ENCODE assay signal across 13 cellular contexts in the genomic region with DNA sequence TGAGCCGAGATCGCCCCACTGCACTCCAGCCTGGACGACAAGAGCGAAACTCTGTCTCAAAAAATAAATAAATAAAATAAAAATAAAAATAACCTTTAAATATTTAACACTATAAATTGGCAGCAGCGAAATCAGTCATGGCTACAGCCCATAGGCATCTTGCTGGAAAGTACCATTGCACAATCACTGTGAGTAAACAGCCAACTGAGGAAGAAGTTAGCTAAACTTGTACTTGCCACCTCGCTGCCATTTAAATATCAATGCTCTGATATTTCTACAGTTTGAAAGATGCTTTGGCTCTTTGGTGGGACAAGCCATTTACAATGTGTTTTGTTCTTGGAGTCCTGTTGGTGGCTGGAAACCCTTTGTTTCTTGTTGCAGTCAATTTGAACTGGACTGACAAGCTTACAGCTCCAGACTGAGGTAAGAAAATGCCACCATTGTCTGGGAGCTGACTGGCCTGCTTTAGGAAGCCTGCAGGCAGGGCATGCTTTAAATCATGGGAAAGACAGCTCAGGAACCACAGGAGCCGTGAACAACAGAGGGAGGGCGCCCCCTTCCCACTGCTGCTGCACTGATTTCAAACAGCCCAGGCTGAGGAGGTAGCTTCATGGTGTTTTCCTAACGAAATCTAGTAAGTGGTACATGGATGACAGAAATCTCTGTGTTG.
A peak's percentile ranks its signal among the peaks of the same experiment; 100 is the strongest.
DNase-seq lines count a peak whose midpoint lies in the region; ATAC-seq and TF ChIP-seq lines count a peak whose summit lies in the region.
"Had no signal": no experiment of that assay in that cellular context is flagged by ENCODE, and none has a peak within 500 bp of the region (broad histone marks: within the 10 kb centered on the region; RNA-seq: fewer than 3 reads in every experiment).

No MANE protein-coding gene starts in this region.

- ATAC-seq in GM21737 (IDR thresholded peaks at IDR 0.05; ENCODE audit: unreplicated experiment) = no peak
- no peak for ATAC-seq in HG03025 (IDR thresholded peaks at IDR 0.05; ENCODE audit: low FRiP score, unreplicated experiment)
- ATAC-seq: left lobe of liver; stimulated activated effector memory CD8-positive, alpha-beta T cell treated with anti-CD3 and anti-CD28 coated beads, Interleukin-12 subunit alpha, Interleukin-12 subunit beta, amount 100 ng/mL, for 72 hours had no signal

- peak in 1 of 3 donors; percentile 41 for TF ChIP-seq CTCF in breast epithelium (IDR thresholded peaks at IDR 0.05)

- H3K27ac ChIP-seq in breast epithelium = peak overlapping the region; percentile 48 to 56
- H3K27ac ChIP-seq: colonic mucosa had no signal

- H3K4me1 ChIP-seq in breast epithelium = no peaks in the 10 kb centered on the region
- H3K4me1 ChIP-seq: colonic mucosa had no signal

- TF ChIP-seq EP300 in Ishikawa (IDR thresholded peaks at IDR 0.05; ENCODE audit: borderline replicate concordance) = 0 out of 2 replicates have a peak, but pooled peaks have one; percentile 28

- H3K9me3 ChIP-seq in breast epithelium = no peaks in the 10 kb centered on the region
- H3K9me3 ChIP-seq: colonic mucosa had no signal

- intact Hi-C loops in breast epithelium (cut with DNase I; ENCODE audit: low total_unique reads) = no loop called here

- H3K36me3 ChIP-seq in breast epithelium = no peaks in the 10 kb centered on the region
- H3K36me3 ChIP-seq: colonic mucosa had no signal

- in situ Hi-C loops in Caki2 (cut with HindIII; ENCODE audit: low pct_unique_long_range_greater_than_20kb, low sequenced_read_pairs) = no loop called here

- TF ChIP-seq RAD21 in Ishikawa (IDR thresholded peaks at IDR 0.05; ENCODE audit: low read depth) = peak; percentile 86

- no peak for TF ChIP-seq POLR2A in breast epithelium (IDR thresholded peaks at IDR 0.05)

- peak; percentile 17 for DNase-seq in Caki2 (ENCODE audit: low read depth)
- peak in 1 of 2 donors; percentile 58 for DNase-seq in breast epithelium (ENCODE audit: low spot score in 2 of 2)
- DNase-seq in kidney tubule cell (ENCODE audit: low spot score) = peak; percentile 30
- DNase-seq in NCI-H1092 treated with DMSO at 0.1 percent for 48 hours (lab: John Stamatoyannopoulos, UW) = no peak
- no peak for DNase-seq in NCI-H2107 treated with DMSO at 0.1 percent for 48 hours (lab: John Stamatoyannopoulos, UW; ENCODE audit: unreplicated experiment)
- DNase-seq: colonic mucosa, NCI-H1930, T-helper 1 cell had no signal

- H3K4me3 ChIP-seq in breast epithelium = no peak overlapping the region
- H3K4me3 ChIP-seq: colonic mucosa had no signal

- H3K27me3 ChIP-seq in breast epithelium = no peaks in the 10 kb centered on the region
- H3K27me3 ChIP-seq: colonic mucosa had no signal

TF ChIP-seq in Ishikawa, 13 proteins besides CTCF, POLR2A, EP300 and RAD21:
- no peak for TF ChIP-seq TEAD4 (IDR thresholded peaks at IDR 0.05)
- TF ChIP-seq CREB1 (IDR thresholded peaks at IDR 0.05; ENCODE audit: low read depth) = no peak
- peak; percentile 61 for TF ChIP-seq YY1 (IDR thresholded peaks at IDR 0.05; ENCODE audit: low read depth)
- TF ChIP-seq, protein P1, sequence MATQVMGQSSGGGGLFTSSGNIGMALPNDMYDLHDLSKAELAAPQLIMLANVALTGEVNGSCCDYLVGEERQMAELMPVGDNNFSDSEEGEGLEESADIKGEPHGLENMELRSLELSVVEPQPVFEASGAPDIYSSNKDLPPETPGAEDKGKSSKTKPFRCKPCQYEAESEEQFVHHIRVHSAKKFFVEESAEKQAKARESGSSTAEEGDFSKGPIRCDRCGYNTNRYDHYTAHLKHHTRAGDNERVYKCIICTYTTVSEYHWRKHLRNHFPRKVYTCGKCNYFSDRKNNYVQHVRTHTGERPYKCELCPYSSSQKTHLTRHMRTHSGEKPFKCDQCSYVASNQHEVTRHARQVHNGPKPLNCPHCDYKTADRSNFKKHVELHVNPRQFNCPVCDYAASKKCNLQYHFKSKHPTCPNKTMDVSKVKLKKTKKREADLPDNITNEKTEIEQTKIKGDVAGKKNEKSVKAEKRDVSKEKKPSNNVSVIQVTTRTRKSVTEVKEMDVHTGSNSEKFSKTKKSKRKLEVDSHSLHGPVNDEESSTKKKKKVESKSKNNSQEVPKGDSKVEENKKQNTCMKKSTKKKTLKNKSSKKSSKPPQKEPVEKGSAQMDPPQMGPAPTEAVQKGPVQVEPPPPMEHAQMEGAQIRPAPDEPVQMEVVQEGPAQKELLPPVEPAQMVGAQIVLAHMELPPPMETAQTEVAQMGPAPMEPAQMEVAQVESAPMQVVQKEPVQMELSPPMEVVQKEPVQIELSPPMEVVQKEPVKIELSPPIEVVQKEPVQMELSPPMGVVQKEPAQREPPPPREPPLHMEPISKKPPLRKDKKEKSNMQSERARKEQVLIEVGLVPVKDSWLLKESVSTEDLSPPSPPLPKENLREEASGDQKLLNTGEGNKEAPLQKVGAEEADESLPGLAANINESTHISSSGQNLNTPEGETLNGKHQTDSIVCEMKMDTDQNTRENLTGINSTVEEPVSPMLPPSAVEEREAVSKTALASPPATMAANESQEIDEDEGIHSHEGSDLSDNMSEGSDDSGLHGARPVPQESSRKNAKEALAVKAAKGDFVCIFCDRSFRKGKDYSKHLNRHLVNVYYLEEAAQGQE (IDR thresholded peaks at IDR 0.05; ENCODE audit: low read depth) = no peak
- no peak for TF ChIP-seq USF1 (IDR thresholded peaks at IDR 0.05)
- TF ChIP-seq ZBTB7A (IDR thresholded peaks at IDR 0.05; ENCODE audit: low read depth) = no peak
- peak; percentile 87 for TF ChIP-seq CEBPB (IDR thresholded peaks at IDR 0.05)
- TF ChIP-seq NFIC (IDR thresholded peaks at IDR 0.05) = no peak
- no peak for TF ChIP-seq FOXM1 (IDR thresholded peaks at IDR 0.05; ENCODE audit: borderline replicate concordance, low read depth)
- TF ChIP-seq, protein P2, sequence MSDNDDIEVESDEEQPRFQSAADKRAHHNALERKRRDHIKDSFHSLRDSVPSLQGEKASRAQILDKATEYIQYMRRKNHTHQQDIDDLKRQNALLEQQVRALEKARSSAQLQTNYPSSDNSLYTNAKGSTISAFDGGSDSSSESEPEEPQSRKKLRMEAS (IDR thresholded peaks at IDR 0.05) = peak; percentile 45
- no peak for TF ChIP-seq TAF1 (IDR thresholded peaks at IDR 0.05; ENCODE audit: low read depth)
- peak; percentile 39 for TF ChIP-seq TCF12 (IDR thresholded peaks at IDR 0.05; ENCODE audit: low read depth)
- TF ChIP-seq EGR1 (IDR thresholded peaks at IDR 0.05) = no peak

Comparison
In these comparisons a context has a peak if more than half of its experiments do, and no peak if none do; other contexts are left out.
1. DNase-seq: peak in Caki2 (single experiment) and kidney tubule cell (single experiment); none in NCI-H1092 treated with DMSO at 0.1 percent for 48 hours (single experiment) and NCI-H2107 treated with DMSO at 0.1 percent for 48 hours (single experiment).